Comparison of ENCODE assay signal across 26 cellular contexts in genomic region chr5:124027441-124027840, GRCh38.
"Had no signal": no experiment of that assay in that cellular context is flagged by ENCODE, and none has a peak within 500 bp of the region (broad histone marks: within the 10 kb centered on the region; RNA-seq: fewer than 3 reads in every experiment).

No MANE protein-coding gene starts in this region.

- ATAC-seq: stimulated activated effector memory CD8-positive, alpha-beta T cell treated with anti-CD3 and anti-CD28 coated beads, Interleukin-12 subunit alpha, Interleukin-12 subunit beta, amount 100 ng/mL, for 72 hours; stimulated activated memory B cell treated with anti-CD40 and anti-IgM and Interleukin-4, amounts not matched to agents 10 μg/mL and 1 μg/mL and 100 μg/mL, for 72 hours; stimulated activated naive B cell treated with anti-CD40 and anti-IgM and Interleukin-4, amounts not matched to agents 10 μg/mL and 1 μg/mL and 100 μg/mL, for 72 hours; stimulated activated naive CD8-positive, alpha-beta T cell treated with anti-CD3 and anti-CD28 coated beads, Interleukin-15, amount 100 ng/mL, for 72 hours; stimulated activated naive CD8-positive, alpha-beta T cell treated with anti-CD3 and anti-CD28 coated beads, Interleukin-15, Interleukin-2, amounts not matched to agents 100 U/mL and 50 U/mL, for 24 hours; upper lobe of right lung had no signal

- H3K27me3 ChIP-seq: stomach, suprapubic skin, testis, thyroid gland, tibial artery, tibial nerve, transverse colon, upper lobe of left lung, upper lobe of right lung, uterus, vagina had no signal

- H3K4me3 ChIP-seq: stomach, suprapubic skin, testis, thoracic aorta, thyroid gland, tibial artery, tibial nerve, transverse colon, upper lobe of left lung, upper lobe of right lung, uterus, vagina had no signal

- FAIRE-seq: urothelium cell line had no signal

- H3K36me3 ChIP-seq: stomach, suprapubic skin, thoracic aorta, thyroid gland, tibial artery, tibial nerve, transverse colon, upper lobe of left lung, upper lobe of right lung, uterus, vagina had no signal

- H3K27ac ChIP-seq: stomach, suprapubic skin, testis, thoracic aorta, thyroid gland, tibial artery, tibial nerve, transverse colon, upper lobe of left lung, upper lobe of right lung, uterus, vagina had no signal

- H3K9me3 ChIP-seq: stomach, suprapubic skin, testis, thoracic aorta, thyroid gland, tibial artery, tibial nerve, transverse colon, upper lobe of left lung, upper lobe of right lung, uterus, vagina had no signal

- DNase-seq: stimulated activated CD4-positive, alpha-beta T cell treated with anti-CD3 and anti-CD28 coated beads, Interleukin-2, amount 100 ng/mL, for 48 hours; stimulated activated CD4-positive, alpha-beta T cell treated with anti-CD3 and anti-CD28 coated beads, Interleukin-4, amount 100 ng/mL, for 1 hour; stimulated activated CD4-positive, alpha-beta T cell treated with anti-CD3 and anti-CD28 coated beads, Interleukin-4, amount 100 ng/mL, for 24 hours; stimulated activated CD4-positive, alpha-beta T cell treated with anti-CD3 and anti-CD28 coated beads, Interleukin-4, amount 100 ng/mL, for 4 hours; stimulated activated CD8-positive, alpha-beta memory T cell treated with anti-CD3 and anti-CD28 coated beads, Interleukin-4, amount 100 ng/mL, for 48 hours; stimulated activated naive B cell treated with anti-CD40 and anti-IgM and Interleukin-4, amounts not matched to agents 10 μg/mL and 1 μg/mL and 100 μg/mL, for 72 hours; stimulated activated naive CD4-positive, alpha-beta T cell; stimulated activated naive CD4-positive, alpha-beta T cell treated with Interleukin-2 at 50 U/mL for 16 hours; stimulated activated naive CD8-positive, alpha-beta T cell treated with anti-CD3 and anti-CD28 coated beads, Interleukin-15, amount 100 ng/mL, for 72 hours; stimulated activated naive CD8-positive, alpha-beta T cell treated with anti-CD3 and anti-CD28 coated beads, Interleukin-15, Interleukin-2, amounts not matched to agents 100 U/mL and 50 U/mL, for 24 hours; stomach; substantia nigra; testis; thyroid gland; tibial artery; transverse colon; upper lobe of left lung; upper lobe of right lung; uterus had no signal

- H3K4me1 ChIP-seq: suprapubic skin, testis, thyroid gland, tibial artery, transverse colon, upper lobe of right lung, uterus, vagina had no signal
